29 cellular contexts compared by ENCODE assay signal in the genomic region with DNA sequence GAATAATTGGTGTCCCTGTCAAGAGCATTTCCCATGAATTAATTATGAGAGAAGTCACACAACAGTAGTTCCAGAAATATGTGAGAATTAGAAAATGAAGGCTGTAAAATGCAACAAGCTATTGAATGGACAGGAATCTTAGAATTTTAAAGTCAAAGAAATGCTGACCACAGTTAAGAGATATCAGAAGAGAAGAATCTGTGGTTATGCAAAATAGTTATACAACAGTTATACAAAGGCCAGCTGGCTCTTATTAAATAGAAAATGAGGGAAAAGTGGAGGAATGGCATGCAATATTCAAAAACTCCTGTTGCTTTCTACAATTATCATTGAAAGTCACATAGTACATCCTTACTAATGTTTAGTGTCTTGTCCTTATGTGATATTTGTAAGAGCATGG. TPM values are rescaled to one million over a fixed set of nuclear protein-coding genes. Genes with fewer than 3 reads are reported as not detected.
DNase-seq lines count a peak whose midpoint lies in the region; ATAC-seq and TF ChIP-seq lines count a peak whose summit lies in the region.
"Had no signal": no experiment of that assay in that cellular context is flagged by ENCODE, and none has a peak within 500 bp of the region (broad histone marks: within the 10 kb centered on the region; RNA-seq: fewer than 3 reads in every experiment).

No MANE protein-coding gene starts in this region.

- no peak overlapping the region for H2BK5ac ChIP-seq in neuronal stem cell (ENCODE audit: low read length)

- H3K9me2 ChIP-seq in GM23248 (ENCODE audit: insufficient read depth) = no peaks in the 10 kb centered on the region

- no peak overlapping the region for H2BK120ac ChIP-seq in neuronal stem cell (ENCODE audit: low read depth, low read length)

- H3K4me1 ChIP-seq in GM23248 (ENCODE audit: insufficient read depth) = no peaks in the 10 kb centered on the region
- peaks cover 0 to 8% of the 10 kb centered on the region in 2 donors for H3K4me1 ChIP-seq in neuronal stem cell (ENCODE audit: control insufficient read depth in 2 of 2, insufficient read depth in 1 of 2, low read depth in 1 of 2, low read length in 2 of 2)
- no peaks in the 10 kb centered on the region for H3K4me1 ChIP-seq in transverse colon
- H3K4me1 ChIP-seq: heart left ventricle, pancreas had no signal

- H3K27ac ChIP-seq in GM23248 (no peak overlapping the region), SK-N-MC (peak overlapping the region; percentile 95), neuronal stem cell (replicated peaks; ENCODE audit: low read length) (no peak overlapping the region), transverse colon (no peak overlapping the region)
- H3K27ac ChIP-seq: BLaER1 treated with 17β-estradiol and CSF1 and Interleukin-3, amounts not matched to agents 10 nM and 100 nM; dorsolateral prefrontal cortex; heart left ventricle; pancreas had no signal

- H3K14ac ChIP-seq in neuronal stem cell (ENCODE audit: low read length) = no peak overlapping the region

- H3K18ac ChIP-seq in neuronal stem cell (ENCODE audit: low read length) = no peak overlapping the region

- H3K9ac ChIP-seq in GM23248 (no peak overlapping the region), SK-N-MC (ENCODE audit: insufficient read length) (peak overlapping the region; percentile 52), neuronal stem cell (ENCODE audit: low read depth, low read length, poor library complexity) (no peak overlapping the region)
- H3K9ac ChIP-seq: BLaER1 treated with 17β-estradiol and CSF1 and Interleukin-3, amounts not matched to agents 10 nM and 100 nM had no signal

- no peak overlapping the region for H2AK5ac ChIP-seq in neuronal stem cell (ENCODE audit: low read depth, low read length)

- no peak overlapping the region for H2BK15ac ChIP-seq in neuronal stem cell (ENCODE audit: low read length)

- intact Hi-C loops in transverse colon (cut with DNase I; ENCODE audit: low total_unique reads) = no loop called here

- DNase-seq in GM23248 (peak; percentile 3), SK-N-MC (ENCODE audit: low read depth, low spot score) (peak; percentile 81), dedifferentiated amniotic fluid mesenchymal stem cell (ENCODE audit: extremely low spot score) (peak; percentile 47), neuronal stem cell (ENCODE audit: low spot score) (no peak), GM10266 (ENCODE audit: extremely low spot score) (no peak), transverse colon (no peak), GF-D8 (lab: John Stamatoyannopoulos, UW) (no peak)
- DNase-seq: activated CD8-positive, alpha-beta T cell treated with anti-CD3 and anti-CD28 coated beads for 36 hours; aorta; dorsolateral prefrontal cortex; heart left ventricle; HFFc6; Kasumi-1; mucosa of descending colon; NCI-H1092 treated with DMSO at 0.1 percent for 48 hours; NCI-H187; NCI-H526; nephron progenitor cell; pancreas; small intestine; stimulated activated CD4-positive, alpha-beta T cell treated with anti-CD3 and anti-CD28 coated beads, Interleukin-1b, Interleukin-23, amount 100 ng/mL, for 48 hours; trophoblast cell had no signal

- H3K4ac ChIP-seq in neuronal stem cell (ENCODE audit: low read length) = no peak overlapping the region

- H3K23ac ChIP-seq in neuronal stem cell (ENCODE audit: low read depth, low read length, poor library complexity) = no peak overlapping the region

- H3K36me3 ChIP-seq in GM23248 (ENCODE audit: low read depth) (no peaks in the 10 kb centered on the region), SK-N-MC (ENCODE audit: insufficient read depth, low read length) (no peaks in the 10 kb centered on the region), neuronal stem cell (replicated peaks in 1 of 2; ENCODE audit: control insufficient read depth in 2 of 2, insufficient read depth in 2 of 2, low read length in 2 of 2) (no peaks in the 10 kb centered on the region), transverse colon (no peaks in the 10 kb centered on the region)
- H3K36me3 ChIP-seq: BLaER1 treated with 17β-estradiol and CSF1 and Interleukin-3, amounts not matched to agents 10 nM and 100 nM; heart left ventricle; pancreas had no signal

- no peaks in the 10 kb centered on the region for H3F3A ChIP-seq in GM23248 (ENCODE audit: insufficient read depth)

- H4K8ac ChIP-seq in neuronal stem cell (ENCODE audit: low read depth, low read length) = no peak overlapping the region

- H3K79me1 ChIP-seq in neuronal stem cell (ENCODE audit: low read depth, low read length) = no peaks in the 10 kb centered on the region

- TF ChIP-seq POLR2A in transverse colon (IDR thresholded peaks at IDR 0.05) = no peak

- H3K9me3 ChIP-seq in GM23248 (ENCODE audit: low read depth) (no peaks in the 10 kb centered on the region), SK-N-MC (ENCODE audit: low read depth, low read length) (no peaks in the 10 kb centered on the region), neuronal stem cell (replicated peaks in 1 of 2; ENCODE audit: control insufficient read depth in 2 of 2, insufficient read depth in 1 of 2, low read depth in 1 of 2, low read length in 2 of 2) (peaks cover 0 to 1% of the 10 kb centered on the region in 2 donors), transverse colon (no peaks in the 10 kb centered on the region)
- H3K9me3 ChIP-seq: mucosa of descending colon, pancreas had no signal

- no peak for ATAC-seq in HG02678 (IDR thresholded peaks at IDR 0.05; ENCODE audit: unreplicated experiment)
- ATAC-seq: activated CD4-positive, CD25-positive, alpha-beta regulatory T cell treated with anti-CD3 and anti-CD28 coated beads, Interleukin-2, amount 50 U/mL, for 24 hours; activated CD8-positive, alpha-beta T cell treated with anti-CD3 and anti-CD28 coated beads for 36 hours; heart left ventricle; HepG2; mucosa of descending colon; pancreas had no signal

- H3K4me3 ChIP-seq in GM23248 (no peak overlapping the region), SK-N-MC (peak overlapping the region; percentile 65), neuronal stem cell (ENCODE audit: low read length in 2 of 2) (no peak overlapping the region), transverse colon (no peak overlapping the region)
- H3K4me3 ChIP-seq: BLaER1 treated with 17β-estradiol and CSF1 and Interleukin-3, amounts not matched to agents 10 nM and 100 nM; dorsolateral prefrontal cortex; heart left ventricle; lung; mucosa of descending colon; pancreas had no signal

- H4K20me1 ChIP-seq in GM23248 (ENCODE audit: insufficient read depth) = no peaks in the 10 kb centered on the region
- H4K20me1 ChIP-seq: BLaER1 treated with 17β-estradiol and CSF1 and Interleukin-3, amounts not matched to agents 10 nM and 100 nM had no signal

- no peaks in the 10 kb centered on the region for H3K79me2 ChIP-seq in GM23248 (ENCODE audit: insufficient read depth)

- in situ Hi-C loops in GM23248 (cut with MboI) (no loop called here), transverse colon (cut with MboI; ENCODE audit: low pct_ligation_motif_present in 1 of 4, low pct_unique_long_range_greater_than_20kb in 1 of 4, low sequenced_read_pairs in 3 of 4) (no loop called here)

- no peak overlapping the region for H4K91ac ChIP-seq in neuronal stem cell (ENCODE audit: low read depth, low read length, poor library complexity)

- H2AFZ ChIP-seq in GM23248 (no peak overlapping the region), neuronal stem cell (ENCODE audit: low read length) (peak overlapping the region; percentile 62)

- H3K4me2 ChIP-seq in GM23248 (ENCODE audit: unreplicated experiment) = no peak overlapping the region
- no peak overlapping the region for H3K4me2 ChIP-seq in neuronal stem cell (ENCODE audit: insufficient read depth, low read length, poor library complexity, severe bottlenecking)

- no peak overlapping the region for H2BK12ac ChIP-seq in neuronal stem cell (ENCODE audit: low read length)

- H3K27me3 ChIP-seq in GM23248 (replicated peaks; ENCODE audit: insufficient read depth) (no peaks in the 10 kb centered on the region), neuronal stem cell (ENCODE audit: control insufficient read depth in 3 of 3, insufficient read depth in 3 of 3, low read depth in 1 of 3, low read length in 3 of 3) (no peaks in the 10 kb centered on the region), transverse colon (no peaks in the 10 kb centered on the region)
- H3K27me3 ChIP-seq: BLaER1 treated with 17β-estradiol and CSF1 and Interleukin-3, amounts not matched to agents 10 nM and 100 nM; dorsolateral prefrontal cortex; heart left ventricle; pancreas had no signal

- TF ChIP-seq CTCF in GM10266 (IDR thresholded peaks at IDR 0.05; ENCODE audit: control insufficient read depth, insufficient read depth, low read depth, missing control alignments) (no peak), transverse colon (IDR thresholded peaks at IDR 0.05) (no peak)

- TF ChIP-seq EP300 in transverse colon (IDR thresholded peaks at IDR 0.05; ENCODE audit: low read depth) = no peak

RNA-seq across cellular contexts. Expression of gene CASP12, which starts 27.4 kb away (rescaled TPM):
- not detected in 2 replicates for total RNA-seq in GM23248 (2014; rRNA removed; shearing (Covaris generic))
- polyA plus RNA-seq in GM23248 (2016; fragmentation: Nextera tagmentation; extraction: Ambion mirVana) = not detected in 2 replicates
- polyA plus RNA-seq in neuronal stem cell (2013, experiment 1 of 2) = not detected
- not detected for polyA plus RNA-seq in neuronal stem cell (2013, experiment 2 of 2)
- 1 to 10 TPM in 1 of 4 donors, under 1 TPM in 1, not detected in 2; 0.27 to 1.9 TPM for total RNA-seq in transverse colon
- total RNA-seq: activated CD8-positive, alpha-beta T cell treated with anti-CD3 and anti-CD28 coated beads for 36 hours; activated T-helper 2 cell treated with anti-CD3 and anti-CD28 coated beads, Interferon-gamma antibody, Interleukin-2, Interleukin-4, amounts not matched to agents 10 μg/mL and 5 μg/mL and 100 μg/mL, durations not matched to agents 14 hours and 24 hours and 36 hours; HepG2; HFFc6; T-helper 1 cell treated with Interleukin-12 subunit alpha and Interleukin-12 subunit beta and Interleukin-4 antibody, amounts not matched to agents 30 ng/mL and 1 ng/mL, for 36 hours had no signal
- polyA plus RNA-seq: HepG2 had no signal

Comparison
In these comparisons a context has a peak if more than half of its experiments do, and no peak if none do; other contexts are left out.
1. DNase-seq: peak in GM23248 (single experiment), SK-N-MC (single experiment) and dedifferentiated amniotic fluid mesenchymal stem cell (single experiment); none in neuronal stem cell (single experiment), GM10266 (single experiment), transverse colon (single experiment) and GF-D8 (single experiment).